Comparison of ENCODE assay signal across 1 cellular context in genomic region chr3:58104712-58105111, GRCh38.
TF ChIP-seq lines count a peak whose summit lies in the region.

No MANE protein-coding gene starts in this region.

TF ChIP-seq in liver, 16 proteins besides CTCF, POLR2A, EP300 and RAD21 (continued from another document):
- no peak for TF ChIP-seq REST (IDR thresholded peaks at IDR 0.05)
- TF ChIP-seq RXRA (IDR thresholded peaks at IDR 0.05) = peak; percentile 59 to 61
- TF ChIP-seq HNF4A (conservative IDR thresholded peaks at IDR 0.05) = peak; percentile 61 to 74
